In the genomic region with DNA sequence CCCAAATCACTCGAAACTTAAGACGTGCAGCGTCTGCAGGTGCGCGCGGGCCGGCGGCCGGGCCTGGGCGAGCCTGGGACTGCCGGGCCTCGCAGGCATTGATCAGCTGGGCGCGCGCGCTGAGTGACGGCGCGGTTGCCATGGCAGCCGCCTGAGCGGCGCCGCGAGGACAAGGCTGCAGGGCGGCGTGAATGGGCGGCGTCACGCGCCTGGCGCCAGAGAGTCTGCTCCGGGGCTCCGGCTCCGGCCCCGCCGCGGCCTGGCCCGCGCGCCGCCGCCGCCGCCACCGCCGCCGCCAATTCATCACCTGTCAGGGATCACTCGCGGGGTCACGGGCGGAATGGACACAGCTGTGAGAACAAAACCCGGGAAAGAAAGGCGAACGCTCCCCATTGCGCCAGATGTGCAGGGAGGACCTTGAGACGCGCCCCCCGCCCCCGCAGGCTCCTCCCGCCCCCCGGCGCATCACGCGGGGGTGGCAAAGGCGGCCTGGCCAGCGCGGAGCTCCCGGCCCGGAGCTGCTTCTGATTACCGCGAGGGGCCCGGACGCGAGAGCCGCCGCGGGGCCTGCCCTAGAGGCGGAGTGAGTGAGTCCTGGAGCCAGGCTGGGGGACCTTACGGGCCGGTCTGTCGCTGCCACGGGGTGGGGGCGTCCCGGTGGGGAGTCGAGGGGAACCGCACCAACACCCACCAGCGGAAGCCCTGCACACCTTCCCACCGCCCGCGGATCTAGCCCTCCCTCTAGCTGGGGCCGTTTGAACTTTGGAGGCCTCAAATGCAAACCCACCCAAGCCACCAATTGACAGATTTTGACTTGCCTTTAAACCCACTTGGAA, we compare ENCODE assay signal across 8 cellular contexts. TPM values are rescaled to one million over a fixed set of nuclear protein-coding genes. Genes with fewer than 3 reads are reported as not detected.
DNase-seq lines count a peak whose midpoint lies in the region; ATAC-seq and TF ChIP-seq lines count a peak whose summit lies in the region.

No MANE protein-coding gene starts in this region.

- H3K9ac ChIP-seq in OCI-LY3 (ENCODE audit: low read length): peak overlapping the region; percentile 98

- CTCF ChIA-PET in Caco-2 (lab: Charles Lee): interaction anchor here (1.0 to 1.7 kb wide), 4 partner anchors 42 to 153 kb away, joined by 3 to 10 read pairs (median 6); no protein-coding TSS in a partner anchor

- peaks cover 19% of the 10 kb centered on the region for H4K20me1 ChIP-seq in OCI-LY3 (ENCODE audit: insufficient read depth, low read length)

- TF ChIP-seq CTCF in Caco-2 (IDR thresholded peaks at IDR 0.05; ENCODE audit: insufficient read depth in 1 of 2, low read depth in 1 of 2, low read length in 1 of 2, severe bottlenecking in 1 of 2, unreplicated experiment in 1 of 2) (peak in 1 of 2 experiments; percentile 1), OCI-LY3 (IDR thresholded peaks at IDR 0.05; ENCODE audit: low read depth, low read length) (peak; percentile 31; the same call in 1 of the 2 replicates), mucosa of descending colon (IDR thresholded peaks at IDR 0.05) (no peak)

- H3K27ac Mint-ChIP-seq in Caco-2 (ENCODE audit: unreplicated experiment): peak overlapping the region; percentile 85

- H3K79me2 ChIP-seq in OCI-LY3 (ENCODE audit: low read length): peaks cover 53% of the 10 kb centered on the region

- no peaks in the 10 kb centered on the region for H3K27me3 Mint-ChIP-seq in Caco-2 (ENCODE audit: insufficient read depth, unreplicated experiment)

- peak overlapping the region; percentile 96 for H3K4me2 ChIP-seq in OCI-LY3 (ENCODE audit: low read length)

- no TSS peak for BruUV-seq in Caco-2 (replicated peaks; lab: Mats Ljungman, UMichigan)

- H3K4me3 ChIP-seq in Caco-2 (ENCODE audit: low read depth, low read length): peak overlapping the region; percentile 75
- peak overlapping the region; percentile 80 for H3K4me3 ChIP-seq in OCI-LY3 (ENCODE audit: low read length)
- peak overlapping the region; percentile 54 for H3K4me3 ChIP-seq in mucosa of descending colon

- POLR2A ChIA-PET in Caco-2 (lab: Charles Lee): interaction anchor here (0.5 to 1.0 kb wide), 8 partner anchors 42 to 1039 kb away, joined by 3 to 6 read pairs (median 4); no protein-coding TSS in a partner anchor

- H3K4me3 Mint-ChIP-seq in Caco-2 (ENCODE audit: unreplicated experiment): peak overlapping the region; percentile 81

- H3K36me3 ChIP-seq in Caco-2 (ENCODE audit: control insufficient read depth, insufficient read depth, low read length) (no peaks in the 10 kb centered on the region), OCI-LY3 (replicated peaks; ENCODE audit: low read depth, low read length) (peaks cover 42% of the 10 kb centered on the region), mucosa of descending colon (ENCODE audit: low read depth) (no peaks in the 10 kb centered on the region)

- H3K4me1 Mint-ChIP-seq in Caco-2 (ENCODE audit: low read depth, unreplicated experiment): peaks cover 6% of the 10 kb centered on the region

- H3K9me3 ChIP-seq in Caco-2 (peaks cover 7% of the 10 kb centered on the region), OCI-LY3 (ENCODE audit: insufficient read depth, low read length) (peaks cover 13% of the 10 kb centered on the region), mucosa of descending colon (peaks cover 6% of the 10 kb centered on the region)

- H3K36me3 Mint-ChIP-seq in Caco-2 (ENCODE audit: insufficient read depth, unreplicated experiment): peaks cover 56% of the 10 kb centered on the region

- H3K27me3 ChIP-seq in Caco-2 (replicated peaks; ENCODE audit: control insufficient read depth, insufficient read depth, low read length) (no peaks in the 10 kb centered on the region), OCI-LY3 (ENCODE audit: low read depth, low read length) (no peaks in the 10 kb centered on the region)

- H2AFZ ChIP-seq in OCI-LY3 (ENCODE audit: low read depth, low read length): no peak overlapping the region

- H3K4me1 ChIP-seq in Caco-2 (peaks cover 20% of the 10 kb centered on the region; the same call in 1 of the 2 replicates), OCI-LY3 (ENCODE audit: low read length) (peaks cover 30% of the 10 kb centered on the region), mucosa of descending colon (ENCODE audit: low read depth) (peaks cover 13% of the 10 kb centered on the region)

- DNase-seq in Caco-2: peak; percentile 94 to 96
- DNase-seq in HuH-7.5 (ENCODE audit: low spot score): peak; percentile 78
- peak; percentile 62 for DNase-seq in activated T-cell treated with anti-CD3 and anti-CD28 coated beads for 4 hours
- DNase-seq in epithelial cell of prostate (ENCODE audit: low read depth, low spot score): peak; percentile 41
- DNase-seq in mucosa of descending colon: peak; percentile 94 to 95 (median 95)
- peak; percentile 82 for DNase-seq in stimulated activated CD8-positive, alpha-beta memory T cell treated with anti-CD3 and anti-CD28 coated beads, Interleukin-4, amount 100 ng/mL, for 24 hours (ENCODE audit: low read depth)

- intact Hi-C loops in Caco-2 (cut with micrococcal nuclease; ENCODE audit: unreplicated experiment): no loop called here
- intact Hi-C loops in mucosa of descending colon (cut with DNase I, micrococcal nuclease): no loop called here

- peak overlapping the region; percentile 97 for H3K27ac ChIP-seq in OCI-LY3 (ENCODE audit: low read length)
- peak overlapping the region; percentile 71 for H3K27ac ChIP-seq in epithelial cell of prostate

- peaks cover 10% of the 10 kb centered on the region for H3K9me3 Mint-ChIP-seq in Caco-2 (ENCODE audit: unreplicated experiment)

- peak; percentile 54 for ATAC-seq in GM21528 (IDR thresholded peaks at IDR 0.05; ENCODE audit: low FRiP score, unreplicated experiment)
- ATAC-seq in mucosa of descending colon: peak; percentile 71

RNA-seq across cellular contexts. Expression of gene ID2, which starts 2.9 kb away (rescaled TPM):
- total RNA-seq in Caco-2 (2022) (90.9 and 101 TPM in 2 replicates), mucosa of descending colon (100 to 1,000 TPM in 2 of 3 donors, 10 to 100 TPM in 1; 97.4 to 190 (median 170) TPM)

Comparison
In these comparisons a context has a peak if more than half of its experiments do, and no peak if none do; other contexts are left out.
1. Peak in every context shown above with its lines: DNase-seq, ATAC-seq, H3K4me3 ChIP-seq and H3K27ac ChIP-seq.
2. DNase-seq: peak in every context shown above with its lines; median percentile 95 in Caco-2; 95 in mucosa of descending colon; 82 in stimulated activated CD8-positive, alpha-beta memory T cell treated with anti-CD3 and anti-CD28 coated beads, Interleukin-4, amount 100 ng/mL, for 24 hours; 78 in HuH-7.5; 62 in activated T-cell treated with anti-CD3 and anti-CD28 coated beads for 4 hours; 41 in epithelial cell of prostate.